9 cellular contexts compared by ENCODE assay signal in the genomic region with DNA sequence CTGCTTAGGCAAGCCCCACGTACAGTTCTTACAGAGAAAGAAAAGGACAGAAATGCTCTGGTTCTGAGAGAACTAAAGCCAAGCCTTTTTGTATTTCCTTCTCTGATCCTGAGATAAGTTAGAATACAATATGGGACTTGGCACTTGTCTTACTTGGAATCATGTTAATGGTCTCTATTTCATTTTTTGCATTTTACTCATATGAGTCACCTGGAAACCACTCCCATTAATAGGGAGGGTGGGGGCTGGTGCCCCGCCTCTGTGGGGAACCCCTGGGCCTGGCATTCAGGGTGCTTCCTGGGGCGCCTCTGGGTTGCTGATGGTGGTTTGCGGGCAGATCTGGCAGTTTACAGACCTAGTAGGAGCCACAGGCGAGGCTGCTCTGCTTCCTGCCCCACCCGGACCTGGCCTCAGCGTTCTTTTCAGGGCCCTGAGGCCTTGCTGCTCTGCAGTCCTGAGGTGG. TPM values are rescaled to one million over a fixed set of nuclear protein-coding genes. Genes with fewer than 3 reads are reported as not detected.
A peak's percentile ranks its signal among the peaks of the same experiment; 100 is the strongest.
DNase-seq lines count a peak whose midpoint lies in the region; ATAC-seq and TF ChIP-seq lines count a peak whose summit lies in the region.
"Had no signal": no experiment of that assay in that cellular context is flagged by ENCODE, and none has a peak within 500 bp of the region (broad histone marks: within the 10 kb centered on the region; RNA-seq: fewer than 3 reads in every experiment).

No MANE protein-coding gene starts in this region.

- H3K27ac Mint-ChIP-seq in activated CD4-positive, alpha-beta T cell treated with anti-CD3 and anti-CD28 coated beads, Interleukin-2, amount 10 ng/mL, durations not matched to agents 24 days and 14 days: peak overlapping the region; percentile 88
- H3K27ac Mint-ChIP-seq in glutamatergic neuron (ENCODE audit: unreplicated experiment): no peak overlapping the region

- DNase-seq in HT1080 (ENCODE audit: low read depth): peak; percentile 94
- peak; percentile 96 for DNase-seq in activated CD4-positive, alpha-beta T cell treated with anti-CD3 and anti-CD28 coated beads, Interleukin-2, amount 10 ng/mL, durations not matched to agents 24 days and 14 days
- peak; percentile 77 for DNase-seq in effector CD8-positive, alpha-beta T cell (lab: John Stamatoyannopoulos, UW)
- DNase-seq in stimulated activated CD4-positive, alpha-beta T cell treated with anti-CD3 and anti-CD28 coated beads, Interleukin-12 subunit alpha, Interleukin-12 subunit beta, amount 100 ng/mL, for 48 hours (ENCODE audit: low read depth in 2 of 3, low spot score in 1 of 3): peak; percentile 73 to 77 (median 76)
- DNase-seq in NCI-H345 treated with DMSO at 0.1 percent for 48 hours (lab: John Stamatoyannopoulos, UW; ENCODE audit: unreplicated experiment): no peak
- DNase-seq in caudate nucleus (lab: John Stamatoyannopoulos, UW): no peak
- DNase-seq in glutamatergic neuron: no peak

- peak overlapping the region; percentile 59 for H3K4me3 Mint-ChIP-seq in activated CD4-positive, alpha-beta T cell treated with anti-CD3 and anti-CD28 coated beads, Interleukin-2, amount 10 ng/mL, durations not matched to agents 24 days and 14 days
- no peak overlapping the region for H3K4me3 Mint-ChIP-seq in glutamatergic neuron (ENCODE audit: unreplicated experiment)

- no peak overlapping the region for H3K27ac ChIP-seq in caudate nucleus (ENCODE audit: low read depth, low read length)

- intact Hi-C loops in activated CD4-positive, alpha-beta T cell treated with anti-CD3 and anti-CD28 coated beads, Interleukin-2, amount 10 ng/mL, durations not matched to agents 24 days and 14 days (cut with micrococcal nuclease): loop anchor here (1.0 kb wide), 1 partner anchor 37 kb away; no protein-coding TSS in a partner anchor

- H3K9me3 Mint-ChIP-seq in activated CD4-positive, alpha-beta T cell treated with anti-CD3 and anti-CD28 coated beads, Interleukin-2, amount 10 ng/mL, durations not matched to agents 24 days and 14 days: peaks cover 5% of the 10 kb centered on the region
- no peaks in the 10 kb centered on the region for H3K9me3 Mint-ChIP-seq in glutamatergic neuron (ENCODE audit: unreplicated experiment)

- ATAC-seq in GM18909 (IDR thresholded peaks at IDR 0.05; ENCODE audit: poor library complexity, unreplicated experiment): peak; percentile 94

- peaks cover 25% of the 10 kb centered on the region for H3K4me1 Mint-ChIP-seq in activated CD4-positive, alpha-beta T cell treated with anti-CD3 and anti-CD28 coated beads, Interleukin-2, amount 10 ng/mL, durations not matched to agents 24 days and 14 days
- H3K4me1 Mint-ChIP-seq in glutamatergic neuron (ENCODE audit: low read depth, unreplicated experiment): no peaks in the 10 kb centered on the region

- TF ChIP-seq CTCF in glutamatergic neuron (IDR thresholded peaks at IDR 0.05; ENCODE audit: partially characterized antibody, unreplicated experiment): no peak

- no peaks in the 10 kb centered on the region for H3K27me3 Mint-ChIP-seq in activated CD4-positive, alpha-beta T cell treated with anti-CD3 and anti-CD28 coated beads, Interleukin-2, amount 10 ng/mL, durations not matched to agents 24 days and 14 days
- H3K27me3 Mint-ChIP-seq in glutamatergic neuron (ENCODE audit: unreplicated experiment): no peaks in the 10 kb centered on the region

- peaks cover 3% of the 10 kb centered on the region for H3K36me3 Mint-ChIP-seq in activated CD4-positive, alpha-beta T cell treated with anti-CD3 and anti-CD28 coated beads, Interleukin-2, amount 10 ng/mL, durations not matched to agents 24 days and 14 days (ENCODE audit: low read depth)
- no peaks in the 10 kb centered on the region for H3K36me3 Mint-ChIP-seq in glutamatergic neuron (ENCODE audit: unreplicated experiment)

RNA-seq across cellular contexts. Expression of a gene that starts 26.7 kb away (rescaled TPM):
- total RNA-seq in HT1080 (2014; rRNA removed; shearing (Covaris generic)): 0.59 and 1.1 TPM in 2 replicates
- 0.50 and 0.51 TPM in 2 replicates for polyA plus RNA-seq in HT1080 (2015; cell fraction: cytosol; rRNA removed)
- polyA plus RNA-seq in HT1080 (2015; cell fraction: nucleus; rRNA removed): 0.33 and 1.1 TPM in 2 replicates
- 0.21 and 0.31 TPM in 2 replicates for total RNA-seq in activated CD4-positive, alpha-beta T cell treated with anti-CD3 and anti-CD28 coated beads, Interleukin-2, amount 10 ng/mL, durations not matched to agents 24 days and 14 days
- 11.2 TPM for total RNA-seq in glutamatergic neuron (ENCODE audit: unreplicated experiment)

RNA-seq across cellular contexts. Expression of a gene that starts 32.9 kb away (rescaled TPM):
- not detected in 2 replicates for total RNA-seq in HT1080 (2014; rRNA removed; shearing (Covaris generic))
- polyA plus RNA-seq in HT1080 (2015; cell fraction: cytosol; rRNA removed): not detected in 2 replicates
- polyA plus RNA-seq in HT1080 (2015; cell fraction: nucleus; rRNA removed): not detected in 2 replicates
- total RNA-seq in activated CD4-positive, alpha-beta T cell treated with anti-CD3 and anti-CD28 coated beads, Interleukin-2, amount 10 ng/mL, durations not matched to agents 24 days and 14 days: not detected in 2 replicates
- not detected for total RNA-seq in glutamatergic neuron (ENCODE audit: unreplicated experiment)
- polyA plus RNA-seq: neural cell had no signal

Comparison
In these comparisons a context has a peak if more than half of its experiments do, and no peak if none do; other contexts are left out.
1. DNase-seq: peak in HT1080 (single experiment), activated CD4-positive, alpha-beta T cell treated with anti-CD3 and anti-CD28 coated beads, Interleukin-2, amount 10 ng/mL, durations not matched to agents 24 days and 14 days (single experiment), effector CD8-positive, alpha-beta T cell (single experiment) and stimulated activated CD4-positive, alpha-beta T cell treated with anti-CD3 and anti-CD28 coated beads, Interleukin-12 subunit alpha, Interleukin-12 subunit beta, amount 100 ng/mL, for 48 hours (3 of 3); none in NCI-H345 treated with DMSO at 0.1 percent for 48 hours (single experiment), caudate nucleus (0 of 61) and glutamatergic neuron (single experiment).